ENCODE assay signal across 8 cellular contexts in the genomic region with DNA sequence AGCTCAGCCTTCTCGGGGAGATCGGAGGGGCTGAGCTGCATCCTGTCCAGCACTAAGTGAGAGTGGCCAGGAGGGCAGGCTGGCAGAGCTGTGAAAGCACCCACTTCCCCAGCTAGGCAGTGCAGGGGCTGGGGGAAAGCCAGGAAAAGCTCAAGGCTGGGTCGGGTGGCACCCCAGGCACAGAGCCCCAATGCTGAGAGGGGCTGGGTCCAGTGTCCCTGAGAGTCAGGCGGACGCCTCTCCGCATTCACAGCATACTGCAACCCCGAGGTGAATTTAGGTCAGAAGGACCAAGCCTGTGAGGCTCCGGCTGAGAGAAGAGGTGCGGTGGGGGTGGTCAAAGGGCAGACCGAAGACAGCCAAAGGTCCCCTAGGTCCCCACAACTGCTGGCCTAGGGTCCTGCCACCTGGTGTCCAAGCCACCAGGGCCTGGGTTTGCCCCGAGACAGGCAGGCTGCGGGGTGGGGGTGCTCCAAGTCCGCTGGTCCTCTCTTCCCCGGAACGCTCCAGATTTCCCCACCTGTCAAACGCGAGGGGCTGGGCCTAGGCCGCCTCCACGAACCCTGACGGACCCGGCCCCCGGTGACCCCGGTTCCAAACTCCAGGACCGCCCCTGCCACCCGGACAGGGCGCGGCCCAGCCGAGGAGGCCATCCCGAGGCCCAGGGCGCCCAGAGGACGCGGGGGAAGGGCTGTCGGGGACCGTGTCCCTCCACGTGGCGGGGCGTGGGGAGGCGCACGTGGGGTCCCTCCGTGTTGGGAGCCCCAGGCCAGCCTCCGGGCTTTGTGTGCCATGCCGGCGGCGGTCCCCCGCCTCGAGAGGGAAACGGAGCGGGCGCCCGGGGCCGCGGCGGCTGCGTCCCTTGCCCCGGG. TPM values are rescaled to one million over a fixed set of nuclear protein-coding genes. Genes with fewer than 3 reads are reported as not detected.
DNase-seq lines count a peak whose midpoint lies in the region; ATAC-seq and TF ChIP-seq lines count a peak whose summit lies in the region.

No MANE protein-coding gene starts in this region.

- H3K27ac Mint-ChIP-seq in MCF 10A (ENCODE audit: low read depth, unreplicated experiment), result peak overlapping the region; percentile 49

- TF ChIP-seq CTCF in MCF 10A (IDR thresholded peaks at IDR 0.05; ENCODE audit: unreplicated experiment), result no peak

- no peaks in the 10 kb centered on the region for H3K9me3 Mint-ChIP-seq in MCF 10A (ENCODE audit: unreplicated experiment)

- POLR2A ChIA-PET in MCF 10A (lab: Yijun Ruan, JAX), result interaction anchor here (0.7 to 3.1 kb wide), 6 partner anchors 10 to 385 kb away, joined by 3 to 20 read pairs (median 4); partner anchors contain the start of gene RNF34

- H3K36me3 Mint-ChIP-seq in MCF 10A (ENCODE audit: insufficient read depth, unreplicated experiment), result peaks cover 31% of the 10 kb centered on the region

- H3K27me3 Mint-ChIP-seq in MCF 10A (ENCODE audit: insufficient read depth, unreplicated experiment), result no peaks in the 10 kb centered on the region

- DNase-seq in stimulated activated CD4-positive, alpha-beta T cell treated with anti-CD3 and anti-CD28 coated beads, Interleukin-12 subunit alpha, Interleukin-12 subunit beta, amount 100 ng/mL, for 48 hours (ENCODE audit: low read depth in 2 of 3, low spot score in 1 of 3), result peak in 2 of 3 donors; percentile 11 to 12
- no peak for DNase-seq in stimulated activated CD4-positive, alpha-beta T cell treated with anti-CD3 and anti-CD28 coated beads, Interleukin-4, amount 100 ng/mL, for 4 hours
- DNase-seq in RKO (ENCODE audit: low spot score), result peak; percentile 40
- peak; percentile 30 for DNase-seq in MCF 10A (ENCODE audit: unreplicated experiment)
- peak; percentile 56 to 68 for DNase-seq in left colon
- peak; percentile 53 for DNase-seq in stimulated activated CD8-positive, alpha-beta memory T cell treated with anti-CD3 and anti-CD28 coated beads, Interleukin-4, amount 100 ng/mL, for 48 hours
- DNase-seq in inferior parietal cortex (ENCODE audit: extremely low spot score), result no peak

- ATAC-seq in HG02943 (IDR thresholded peaks at IDR 0.05; ENCODE audit: low read depth, unreplicated experiment) (peak; percentile 26), left colon (peak; percentile 58)

- H3K4me3 Mint-ChIP-seq in MCF 10A (ENCODE audit: unreplicated experiment), result peak overlapping the region; percentile 78

- peaks cover 11% of the 10 kb centered on the region for H3K4me1 Mint-ChIP-seq in MCF 10A (ENCODE audit: insufficient read depth, unreplicated experiment)

- intact Hi-C loops in MCF 10A (cut with micrococcal nuclease) (loop anchor here (2.0 kb wide), 2 partner anchors 19 to 185 kb away; no protein-coding TSS in a partner anchor), left colon (cut with DNase I, micrococcal nuclease) (no loop called here)

- no TSS peak for BruUV-seq in MCF 10A (replicated peaks; lab: Mats Ljungman, UMichigan)

- CTCF ChIA-PET in MCF 10A (lab: Yijun Ruan, JAX), result interaction anchor here (0.6 to 0.9 kb wide), 2 partner anchors 80 to 169 kb away, joined by 3 to 4 read pairs; no protein-coding TSS in a partner anchor

RNA-seq across cellular contexts. Expression of gene CAMKK2, which starts 0.5 kb away (rescaled TPM):
- total RNA-seq in MCF 10A (2022), result 31.9 and 36.3 TPM in 2 replicates
- total RNA-seq in left colon, result 10 to 100 TPM; 48.1 to 55.4 TPM

RNA-seq across cellular contexts. Expression of gene ANAPC5, which starts 56.2 kb away (rescaled TPM):
- total RNA-seq in MCF 10A (2022), result 85.9 and 95.6 TPM in 2 replicates
- 10 to 100 TPM; 86.5 to 87.7 TPM for total RNA-seq in left colon

Comparison
In these comparisons a context has a peak if more than half of its experiments do, and no peak if none do; other contexts are left out.
1. DNase-seq: peak in stimulated activated CD4-positive, alpha-beta T cell treated with anti-CD3 and anti-CD28 coated beads, Interleukin-12 subunit alpha, Interleukin-12 subunit beta, amount 100 ng/mL, for 48 hours (2 of 3), RKO (single experiment), MCF 10A (single experiment), left colon (2 of 2) and stimulated activated CD8-positive, alpha-beta memory T cell treated with anti-CD3 and anti-CD28 coated beads, Interleukin-4, amount 100 ng/mL, for 48 hours (single experiment); none in stimulated activated CD4-positive, alpha-beta T cell treated with anti-CD3 and anti-CD28 coated beads, Interleukin-4, amount 100 ng/mL, for 4 hours (0 of 2) and inferior parietal cortex (single experiment).